Comparison of ENCODE assay signal across 26 cellular contexts in the genomic region with DNA sequence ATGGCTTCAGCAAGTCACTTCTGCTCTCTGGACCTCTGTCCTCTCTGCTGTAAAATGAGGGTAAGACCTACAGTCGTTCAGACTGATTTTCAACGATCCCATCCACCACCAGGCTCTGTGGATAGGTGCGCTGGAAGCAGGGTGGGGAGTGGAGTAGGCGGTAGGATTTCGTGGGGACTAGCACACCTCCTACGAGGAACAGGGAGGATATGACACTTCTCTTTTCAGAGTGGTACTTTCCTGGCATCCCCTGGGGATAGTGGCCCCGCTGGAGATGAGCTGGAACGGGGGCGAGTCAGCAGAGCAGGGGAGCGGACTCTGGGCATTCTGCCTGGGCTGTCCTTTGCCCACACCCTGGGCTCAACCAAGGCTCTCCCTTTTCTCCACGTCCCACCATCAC. TPM values are rescaled to one million over a fixed set of nuclear protein-coding genes. Genes with fewer than 3 reads are reported as not detected.
"Had no signal": no experiment of that assay in that cellular context is flagged by ENCODE, and none has a peak within 500 bp of the region (broad histone marks: within the 10 kb centered on the region; RNA-seq: fewer than 3 reads in every experiment).

No MANE protein-coding gene starts in this region.

- ATAC-seq: activated T-helper 17 cell treated with anti-CD3 and anti-CD28 coated beads, Interleukin-2, amount 50 U/mL, for 72 hours; WTC11 had no signal

- H3K4me1 Mint-ChIP-seq: activated T-helper 17 cell treated with anti-CD3 and anti-CD28 coated beads, Interleukin-2, amount 50 U/mL, for 72 hours had no signal

- H3K27ac Mint-ChIP-seq: activated CD4-positive, alpha-beta memory T cell treated with anti-CD3 and anti-CD28 coated beads for 36 hours; activated CD4-positive, alpha-beta T cell treated with anti-CD3 and anti-CD28 coated beads, Interleukin-2, amount 10 ng/mL, durations not matched to agents 24 days and 14 days; activated naive CD4-positive, alpha-beta T cell treated with anti-CD3 and anti-CD28 coated beads, Interleukin-2, amount 10 ng/mL, durations not matched to agents 7 days and 5 days; activated naive CD8-positive, alpha-beta T cell treated with anti-CD3 and anti-CD28 coated beads for 36 hours; activated T-helper 17 cell treated with anti-CD3 and anti-CD28 coated beads, Interleukin-2, amount 50 U/mL, for 72 hours; T-helper 1 cell treated with Interleukin-12 subunit alpha and Interleukin-12 subunit beta and Interleukin-4 antibody, amounts not matched to agents 30 μg/mL and 1 μg/mL, for 36 hours; WTC11 had no signal

- H3K27me3 Mint-ChIP-seq: activated CD4-positive, alpha-beta memory T cell treated with anti-CD3 and anti-CD28 coated beads for 36 hours; activated CD4-positive, alpha-beta T cell treated with anti-CD3 and anti-CD28 coated beads, Interleukin-2, amount 10 ng/mL, durations not matched to agents 24 days and 14 days; activated naive CD8-positive, alpha-beta T cell treated with anti-CD3 and anti-CD28 coated beads for 36 hours; activated T-helper 17 cell treated with anti-CD3 and anti-CD28 coated beads, Interleukin-2, amount 50 U/mL, for 72 hours had no signal

- H3K36me3 Mint-ChIP-seq: activated CD4-positive, alpha-beta memory T cell treated with anti-CD3 and anti-CD28 coated beads for 36 hours; activated naive CD4-positive, alpha-beta T cell treated with anti-CD3 and anti-CD28 coated beads, Interleukin-2, amount 10 ng/mL, durations not matched to agents 7 days and 5 days; activated naive CD8-positive, alpha-beta T cell treated with anti-CD3 and anti-CD28 coated beads for 36 hours had no signal

- H3K9me3 Mint-ChIP-seq: activated CD4-positive, alpha-beta memory T cell treated with anti-CD3 and anti-CD28 coated beads for 36 hours; activated CD4-positive, alpha-beta T cell treated with anti-CD3 and anti-CD28 coated beads, Interleukin-2, amount 10 ng/mL, durations not matched to agents 24 days and 14 days; activated naive CD4-positive, alpha-beta T cell treated with anti-CD3 and anti-CD28 coated beads, Interleukin-2, amount 10 ng/mL, durations not matched to agents 7 days and 5 days; activated naive CD8-positive, alpha-beta T cell treated with anti-CD3 and anti-CD28 coated beads for 36 hours; activated T-helper 17 cell treated with anti-CD3 and anti-CD28 coated beads, Interleukin-2, amount 50 U/mL, for 72 hours; T-helper 1 cell treated with Interleukin-12 subunit alpha and Interleukin-12 subunit beta and Interleukin-4 antibody, amounts not matched to agents 30 μg/mL and 1 μg/mL, for 36 hours; WTC11 had no signal

- H3K4me3 Mint-ChIP-seq: activated CD4-positive, alpha-beta memory T cell treated with anti-CD3 and anti-CD28 coated beads for 36 hours; activated CD4-positive, alpha-beta T cell treated with anti-CD3 and anti-CD28 coated beads, Interleukin-2, amount 10 ng/mL, durations not matched to agents 24 days and 14 days; activated naive CD4-positive, alpha-beta T cell treated with anti-CD3 and anti-CD28 coated beads, Interleukin-2, amount 10 ng/mL, durations not matched to agents 7 days and 5 days; activated naive CD8-positive, alpha-beta T cell treated with anti-CD3 and anti-CD28 coated beads for 36 hours; activated T-helper 17 cell treated with anti-CD3 and anti-CD28 coated beads, Interleukin-2, amount 50 U/mL, for 72 hours; T-helper 1 cell treated with Interleukin-12 subunit alpha and Interleukin-12 subunit beta and Interleukin-4 antibody, amounts not matched to agents 30 μg/mL and 1 μg/mL, for 36 hours; WTC11 had no signal

- DNase-seq: activated CD4-positive, alpha-beta memory T cell treated with anti-CD3 and anti-CD28 coated beads for 36 hours; activated CD4-positive, alpha-beta T cell treated with anti-CD3 and anti-CD28 coated beads for 1 hour; activated CD4-positive, alpha-beta T cell treated with anti-CD3 and anti-CD28 coated beads, Interleukin-2, amount 10 ng/mL, durations not matched to agents 24 days and 14 days; activated CD8-positive, alpha-beta memory T cell treated with anti-CD3 and anti-CD28 coated beads for 24 hours; activated gamma-delta T cell; activated naive CD4-positive, alpha-beta T cell treated with anti-CD3 and anti-CD28 coated beads, Interleukin-2, amount 10 ng/mL, durations not matched to agents 7 days and 5 days; activated naive CD8-positive, alpha-beta T cell treated with anti-CD3 and anti-CD28 coated beads for 36 hours; activated T-cell treated with anti-CD3 and anti-CD28 coated beads, Interleukin-2, amount 50 U/mL, for 48 hours; cerebellar nuclear complex; KG1; NCI-H1092 treated with DMSO at 0.1 percent for 48 hours; NCI-H1417 treated with DMSO at 0.1 percent for 48 hours; NCI-H1694; NCI-H2029; NCI-H2107; NCI-H345; NCI-H510A; NCI-H526 treated with DMSO at 0.1 percent for 48 hours; NCI-H82; SHP77 treated with DMSO at 0.1 percent for 48 hours had no signal

RNA-seq across cellular contexts. Expression of gene ETNK2, which starts 17.7 kb away (rescaled TPM):
- total RNA-seq: activated CD4-positive, alpha-beta T cell treated with anti-CD3 and anti-CD28 coated beads, Interleukin-2, amount 10 ng/mL, durations not matched to agents 24 days and 14 days had no signal

RNA-seq across cellular contexts. Expression of gene REN, which starts 32.0 kb away (rescaled TPM):
- total RNA-seq: activated CD4-positive, alpha-beta memory T cell treated with anti-CD3 and anti-CD28 coated beads for 36 hours; activated CD4-positive, alpha-beta T cell treated with anti-CD3 and anti-CD28 coated beads, Interleukin-2, amount 10 ng/mL, durations not matched to agents 24 days and 14 days; activated naive CD8-positive, alpha-beta T cell treated with anti-CD3 and anti-CD28 coated beads for 36 hours; activated T-helper 17 cell treated with anti-CD3 and anti-CD28 coated beads, Interleukin-2, amount 50 U/mL, for 72 hours; cardiac septum; LHCN-M2; SK-MEL-5; WTC11 had no signal
